Comparison of ENCODE assay signal across 19 cellular contexts in genomic region chr2:206088248-206088647, GRCh38. TPM values are rescaled to one million over a fixed set of nuclear protein-coding genes. Genes with fewer than 3 reads are reported as not detected.
DNase-seq lines count a peak whose midpoint lies in the region; ATAC-seq and TF ChIP-seq lines count a peak whose summit lies in the region.
"Had no signal": no experiment of that assay in that cellular context is flagged by ENCODE, and none has a peak within 500 bp of the region (broad histone marks: within the 10 kb centered on the region; RNA-seq: fewer than 3 reads in every experiment).

No MANE protein-coding gene starts in this region.

- H3T11ph ChIP-seq in H9 (ENCODE audit: low read length): no peak overlapping the region

- no peak overlapping the region for H3K56ac ChIP-seq in H9 (ENCODE audit: insufficient read length, low read depth, low read length)

- no peak for DNase-seq in CD4-positive, alpha-beta T cell
- DNase-seq in H9: no peak
- no peak for DNase-seq in naive thymus-derived CD8-positive, alpha-beta T cell
- no peak for DNase-seq in iPS-NIHi7 (ENCODE audit: extremely low spot score)
- no peak for DNase-seq in CD1c-positive myeloid dendritic cell (ENCODE audit: extremely low spot score)
- no peak for DNase-seq in effector CD8-positive, alpha-beta T cell (lab: John Stamatoyannopoulos, UW)
- DNase-seq: activated CD8-positive, alpha-beta T cell treated with anti-CD3 and anti-CD28 coated beads for 36 hours; activated naive CD8-positive, alpha-beta T cell treated with anti-CD3 and anti-CD28 coated beads, Interleukin-2, amount 10 ng/mL, durations not matched to agents 7 days and 5 days; activated T-cell treated with anti-CD3 and anti-CD28 coated beads, Interleukin-2, amount 50 U/mL, for 4 hours; dermis blood vessel endothelial cell; DMS 273 treated with DMSO at 0.1 percent for 48 hours; left lung; NCI-H2029; NCI-H524 treated with DMSO at 0.1 percent for 48 hours; stimulated activated CD4-positive, alpha-beta T cell treated with anti-CD3 and anti-CD28 coated beads, Interleukin-4, amount 100 ng/mL, for 4 hours; SW 1271; uterus had no signal

- H2AFZ ChIP-seq in H9 (ENCODE audit: low read length): no peak overlapping the region

- no peaks in the 10 kb centered on the region for H3K23me2 ChIP-seq in H9 (ENCODE audit: insufficient read length, low read depth, low read length, poor library complexity, severe bottlenecking)

- no peaks in the 10 kb centered on the region for H3K27me3 ChIP-seq in CD4-positive, alpha-beta T cell (ENCODE audit: control insufficient read depth, insufficient read depth, low read length)
- H3K27me3 ChIP-seq in H9 (ENCODE audit: insufficient read depth, low read length): no peaks in the 10 kb centered on the region
- H3K27me3 ChIP-seq: left lung, uterus had no signal

- peak overlapping the region; percentile 100 for H3K27ac Mint-ChIP-seq in CD4-positive, alpha-beta T cell
- H3K27ac Mint-ChIP-seq in H9: no peak overlapping the region
- no peak overlapping the region for H3K27ac Mint-ChIP-seq in activated T-helper 17 cell treated with anti-CD3 and anti-CD28 coated beads, Interleukin-2, amount 50 U/mL, for 72 hours
- H3K27ac Mint-ChIP-seq in naive thymus-derived CD8-positive, alpha-beta T cell: peak overlapping the region in 5 of 10 donors; percentile 10 to 84 (median 71)
- H3K27ac Mint-ChIP-seq: activated CD8-positive, alpha-beta T cell treated with anti-CD3 and anti-CD28 coated beads for 36 hours; activated naive CD8-positive, alpha-beta T cell treated with anti-CD3 and anti-CD28 coated beads, Interleukin-2, amount 10 ng/mL, durations not matched to agents 7 days and 5 days; IgD-negative memory B cell had no signal

- no peak for ATAC-seq in CD4-positive, alpha-beta T cell (ENCODE audit: poor library complexity)
- ATAC-seq in activated T-helper 17 cell treated with anti-CD3 and anti-CD28 coated beads, Interleukin-2, amount 50 U/mL, for 72 hours (replicated peaks): no peak
- ATAC-seq in naive thymus-derived CD8-positive, alpha-beta T cell: no peak
- ATAC-seq: activated CD8-positive, alpha-beta T cell treated with anti-CD3 and anti-CD28 coated beads for 36 hours; activated T-cell treated with anti-CD3 and anti-CD28 coated beads, Interleukin-2, amount 50 U/mL, for 4 hours; left lung had no signal

- H2BK20ac ChIP-seq in H9 (ENCODE audit: low read depth, low read length, poor library complexity, severe bottlenecking): no peak overlapping the region

- CTCF ChIA-PET in CD4-positive, alpha-beta T cell (lab: Charles Lee): no interaction called here

- no peak overlapping the region for H3K23ac ChIP-seq in H9 (ENCODE audit: insufficient read length, low read depth, low read length)

- peaks cover 13% of the 10 kb centered on the region for H3K36me3 Mint-ChIP-seq in CD4-positive, alpha-beta T cell (ENCODE audit: low read depth)
- H3K36me3 Mint-ChIP-seq in H9 (ENCODE audit: insufficient read depth in 1 of 3, low read depth in 3 of 3): peaks cover 12 to 37% (median 21%) of the 10 kb centered on the region in 3 experiments; a peak in 6 of 7 replicates
- peaks cover 31% of the 10 kb centered on the region for H3K36me3 Mint-ChIP-seq in activated T-helper 17 cell treated with anti-CD3 and anti-CD28 coated beads, Interleukin-2, amount 50 U/mL, for 72 hours (ENCODE audit: low read depth)
- peaks cover 0 to 14% (median 0%) of the 10 kb centered on the region in 3 donors for H3K36me3 Mint-ChIP-seq in naive thymus-derived CD8-positive, alpha-beta T cell

- H2BK12ac ChIP-seq in H9 (ENCODE audit: insufficient read length, low read depth, low read length): no peak overlapping the region

- no peak overlapping the region for H4K91ac ChIP-seq in H9 (ENCODE audit: insufficient read length, low read depth, low read length)

- H3K9me3 Mint-ChIP-seq in CD4-positive, alpha-beta T cell: no peaks in the 10 kb centered on the region
- H3K9me3 Mint-ChIP-seq in H9: no peaks in the 10 kb centered on the region
- H3K9me3 Mint-ChIP-seq in activated T-helper 17 cell treated with anti-CD3 and anti-CD28 coated beads, Interleukin-2, amount 50 U/mL, for 72 hours: no peaks in the 10 kb centered on the region
- H3K9me3 Mint-ChIP-seq in naive thymus-derived CD8-positive, alpha-beta T cell: no peaks in the 10 kb centered on the region
- H3K9me3 Mint-ChIP-seq: activated CD8-positive, alpha-beta T cell treated with anti-CD3 and anti-CD28 coated beads for 36 hours; activated naive CD8-positive, alpha-beta T cell treated with anti-CD3 and anti-CD28 coated beads, Interleukin-2, amount 10 ng/mL, durations not matched to agents 7 days and 5 days; activated T-cell treated with anti-CD3 and anti-CD28 coated beads, Interleukin-2, amount 50 U/mL, for 4 hours; IgD-negative memory B cell had no signal

- no peak overlapping the region for H2BK15ac ChIP-seq in H9 (ENCODE audit: low read depth, low read length)

- no peak overlapping the region for H4K8ac ChIP-seq in H9 (replicated peaks; ENCODE audit: insufficient read length, low read depth, low read length)

- POLR2A ChIA-PET in CD4-positive, alpha-beta T cell (lab: Charles Lee): interaction anchor here (0.7 to 1.6 kb wide), 3 partner anchors 58 to 88 kb away, joined by 3 to 6 read pairs (median 4); partner anchors contain the start of genes EEF1B2 and NDUFS1
- POLR2A ChIA-PET in naive thymus-derived CD8-positive, alpha-beta T cell (lab: Charles Lee): interaction anchor here (1.8 to 5.3 kb wide), 2 partner anchors 26 to 72 kb away, joined by 4 to 26 read pairs; partner anchors contain the start of genes EEF1B2 and NDUFS1

- H3K9ac ChIP-seq in H9 (ENCODE audit: extremely low read depth, insufficient read length, low read length): no peak overlapping the region

- no peak overlapping the region for H4K5ac ChIP-seq in H9 (ENCODE audit: insufficient read length, low read depth, low read length)

- no peaks in the 10 kb centered on the region for H4K20me1 ChIP-seq in H9 (ENCODE audit: control insufficient read depth, insufficient read depth, insufficient read length)

- intact Hi-C loops in CD4-positive, alpha-beta T cell (cut with DNase I, micrococcal nuclease): loop anchor here (1.0 to 10.0 kb wide), 4 partner anchors 63 to 1077 kb away; partner anchors contain the start of genes FASTKD2 (in 1 of the 2), KLF7 (in 1 of the 2) and MDH1B (in 1 of the 2)

- H3K4me2 ChIP-seq in H9 (ENCODE audit: insufficient read depth, insufficient read length, low read length): no peak overlapping the region

- H2BK5ac ChIP-seq in H9 (ENCODE audit: insufficient read length, low read length): no peak overlapping the region

- no peak for TF ChIP-seq CTCF in CD4-positive, alpha-beta T cell (IDR thresholded peaks at IDR 0.05)
- no peak for TF ChIP-seq CTCF in H9 (conservative IDR thresholded peaks at IDR 0.05)

- H3K9me3 ChIP-seq in CD4-positive, alpha-beta T cell (ENCODE audit: control insufficient read depth, low read length): no peaks in the 10 kb centered on the region
- no peaks in the 10 kb centered on the region for H3K9me3 ChIP-seq in H9 (ENCODE audit: control insufficient read depth, low read depth, low read length)
- H3K9me3 ChIP-seq: left lung, uterus had no signal

- H3K79me2 ChIP-seq in H9 (ENCODE audit: insufficient read depth, low read length): peaks cover 6% of the 10 kb centered on the region; the same call in 1 of the 2 replicates

- peak overlapping the region; percentile 48 for H3K4me3 Mint-ChIP-seq in CD4-positive, alpha-beta T cell
- H3K4me3 Mint-ChIP-seq in H9: peak overlapping the region; percentile 65 to 96; a peak in 3 of 5 replicates
- H3K4me3 Mint-ChIP-seq in activated T-helper 17 cell treated with anti-CD3 and anti-CD28 coated beads, Interleukin-2, amount 50 U/mL, for 72 hours: peak overlapping the region; percentile 96
- H3K4me3 Mint-ChIP-seq in naive thymus-derived CD8-positive, alpha-beta T cell: peak overlapping the region in 9 of 10 donors; percentile 19 to 55 (median 43)
- H3K4me3 Mint-ChIP-seq: activated CD8-positive, alpha-beta T cell treated with anti-CD3 and anti-CD28 coated beads for 36 hours; activated T-cell treated with anti-CD3 and anti-CD28 coated beads, Interleukin-2, amount 50 U/mL, for 4 hours had no signal

- peaks cover 39% of the 10 kb centered on the region for H3K4me1 Mint-ChIP-seq in CD4-positive, alpha-beta T cell (ENCODE audit: low read depth)
- peaks cover 9 to 19% of the 10 kb centered on the region in 2 experiments for H3K4me1 Mint-ChIP-seq in H9
- peaks cover 14% of the 10 kb centered on the region for H3K4me1 Mint-ChIP-seq in activated T-helper 17 cell treated with anti-CD3 and anti-CD28 coated beads, Interleukin-2, amount 50 U/mL, for 72 hours
- H3K4me1 Mint-ChIP-seq in naive thymus-derived CD8-positive, alpha-beta T cell: peaks cover 20 to 38% (median 28%) of the 10 kb centered on the region in 4 donors

- no peak overlapping the region for H2BK120ac ChIP-seq in H9 (ENCODE audit: low read depth, low read length, poor library complexity, severe bottlenecking)

- H2AK5ac ChIP-seq in H9 (ENCODE audit: insufficient read length, low read length): no peak overlapping the region

- no peaks in the 10 kb centered on the region for H3K79me1 ChIP-seq in H9 (ENCODE audit: insufficient read depth, low read depth, low read length, poor library complexity, severe bottlenecking)

- no peaks in the 10 kb centered on the region; the same call in 1 of the 2 replicates for H3K4me1 ChIP-seq in H9 (ENCODE audit: insufficient read depth, low read length)

- no peak overlapping the region for H3K14ac ChIP-seq in H9 (ENCODE audit: insufficient read depth, low read length)

- H3K18ac ChIP-seq in H9 (ENCODE audit: insufficient read length, low read depth, low read length): no peak overlapping the region

- no peak overlapping the region for H3K4ac ChIP-seq in H9 (ENCODE audit: low read depth, low read length)

- no peak overlapping the region for H3K27ac ChIP-seq in CD4-positive, alpha-beta T cell (ENCODE audit: low read depth, low read length)
- H3K27ac ChIP-seq in H9 (ENCODE audit: insufficient read length, low read depth, low read length): no peak overlapping the region
- H3K27ac ChIP-seq: left lung had no signal

- H3K27me3 Mint-ChIP-seq in CD4-positive, alpha-beta T cell: no peaks in the 10 kb centered on the region
- H3K27me3 Mint-ChIP-seq in H9 (ENCODE audit: low read depth): no peaks in the 10 kb centered on the region
- no peaks in the 10 kb centered on the region for H3K27me3 Mint-ChIP-seq in activated T-helper 17 cell treated with anti-CD3 and anti-CD28 coated beads, Interleukin-2, amount 50 U/mL, for 72 hours
- H3K27me3 Mint-ChIP-seq in naive thymus-derived CD8-positive, alpha-beta T cell: no peaks in the 10 kb centered on the region
- H3K27me3 Mint-ChIP-seq: activated CD8-positive, alpha-beta T cell treated with anti-CD3 and anti-CD28 coated beads for 36 hours; activated naive CD8-positive, alpha-beta T cell treated with anti-CD3 and anti-CD28 coated beads, Interleukin-2, amount 10 ng/mL, durations not matched to agents 7 days and 5 days; IgD-negative memory B cell had no signal

RNA-seq across cellular contexts. Expression of gene INO80D, which starts 2.3 kb away (rescaled TPM):
- total RNA-seq in CD4-positive, alpha-beta T cell: 10 to 100 TPM; 45.3 to 48.9 TPM
- 45.7 and 46.0 TPM in 2 replicates for total RNA-seq in H9 (2021)
- 10 to 100 TPM; 21.8 to 29.3 TPM for total RNA-seq in activated T-helper 17 cell treated with anti-CD3 and anti-CD28 coated beads, Interleukin-2, amount 50 U/mL, for 72 hours
- 10 to 100 TPM; 35.6 to 38.7 TPM for total RNA-seq in naive thymus-derived CD8-positive, alpha-beta T cell
- 10 to 100 TPM in 2 of 3 donors, 1 to 10 TPM in 1; 9.4 to 13.1 (median 11.6) TPM for polyA plus RNA-seq in naive thymus-derived CD8-positive, alpha-beta T cell

Comparison
In these comparisons a context has a peak if more than half of its experiments do, and no peak if none do; other contexts are left out.
1. H3K4me3 Mint-ChIP-seq: peak in every context shown above with its lines; median percentile 96 in activated T-helper 17 cell treated with anti-CD3 and anti-CD28 coated beads, Interleukin-2, amount 50 U/mL, for 72 hours; 80 in H9; 48 in CD4-positive, alpha-beta T cell; 43 in naive thymus-derived CD8-positive, alpha-beta T cell.